8 cellular contexts compared by ENCODE assay signal in genomic region chr20:23622839-23623343, GRCh38. TPM values are rescaled to one million over a fixed set of nuclear protein-coding genes. Genes with fewer than 3 reads are reported as not detected.
DNase-seq lines count a peak whose midpoint lies in the region; ATAC-seq and TF ChIP-seq lines count a peak whose summit lies in the region.

No MANE protein-coding gene starts in this region.

- intact Hi-C loops in tibial artery (cut with DNase I; ENCODE audit: low total_unique reads), result loop anchor here (5.0 kb wide), 1 partner anchor 576 kb away; the partner anchor contains the start of gene THBD

- no peaks in the 10 kb centered on the region for H3K27me3 ChIP-seq in tibial artery
- no peaks in the 10 kb centered on the region for H3K27me3 ChIP-seq in H7 (ENCODE audit: control insufficient read depth, insufficient read depth, low read length)

- H3K36me3 ChIP-seq in tibial artery (no peaks in the 10 kb centered on the region), H7 (replicated peaks; ENCODE audit: control insufficient read depth, insufficient read depth, low read length) (no peaks in the 10 kb centered on the region)

- H3K27ac Mint-ChIP-seq in T-helper 17 cell, result no peak overlapping the region

- H3K27me3 Mint-ChIP-seq in T-helper 17 cell, result peaks cover 44% of the 10 kb centered on the region

- peaks cover 2% of the 10 kb centered on the region for H3K36me3 Mint-ChIP-seq in T-helper 17 cell (ENCODE audit: low read depth)

- in situ Hi-C loops in astrocyte of the cerebellum (cut with HindIII; ENCODE audit: low sequenced_read_pairs), result no loop called here

- H3K9me3 ChIP-seq in tibial artery (no peaks in the 10 kb centered on the region), T-helper 17 cell (ENCODE audit: control insufficient read depth, low read length, poor library complexity, severe bottlenecking) (no peaks in the 10 kb centered on the region)

- peak; percentile 93 for ATAC-seq in GM18502 (IDR thresholded peaks at IDR 0.05; ENCODE audit: poor library complexity, unreplicated experiment)
- ATAC-seq in T-helper 17 cell, result no peak
- ATAC-seq in GM21367 (IDR thresholded peaks at IDR 0.05; ENCODE audit: unreplicated experiment), result no peak

- peak overlapping the region; percentile 84 to 87 for H3K27ac ChIP-seq in tibial artery

- peaks cover 3% of the 10 kb centered on the region for H3K4me1 Mint-ChIP-seq in T-helper 17 cell

- H3K4me3 ChIP-seq in astrocyte of the cerebellum (ENCODE audit: low read depth, low read length) (peak overlapping the region; percentile 34), tibial artery (peak overlapping the region; percentile 37 to 39), H7 (ENCODE audit: insufficient read depth, low read depth, low read length) (no peak overlapping the region)

- DNase-seq in HK-2 (ENCODE audit: unreplicated experiment) (peak; percentile 51), astrocyte of the cerebellum (ENCODE audit: low read depth) (peak; percentile 90), islet precursor cell (peak; percentile 87), tibial artery (peak; percentile 87), T-helper 17 cell (no peak), H7 (no peak)

- H3K4me3 Mint-ChIP-seq in T-helper 17 cell, result no peak overlapping the region

- peaks cover 0 to 28% (median 10%) of the 10 kb centered on the region in 4 donors for H3K4me1 ChIP-seq in tibial artery

- TF ChIP-seq CTCF in astrocyte of the cerebellum (IDR thresholded peaks at IDR 0.05; ENCODE audit: low read depth, low read length, missing control alignments) (no peak), tibial artery (IDR thresholded peaks at IDR 0.05) (no peak)

RNA-seq across cellular contexts. Expression of gene CST3, which starts 14.9 kb away (rescaled TPM):
- total RNA-seq in T-helper 17 cell, result 10 to 100 TPM; 29.5 to 87.5 TPM
- 68.5 and 104 TPM in 2 replicates for total RNA-seq in H7 (2014; rRNA removed; shearing (Covaris generic))

RNA-seq across cellular contexts. Expression of gene CST9, which starts 17.2 kb away (rescaled TPM):
- total RNA-seq in T-helper 17 cell, result not detected
- not detected in 2 replicates for total RNA-seq in H7 (2014; rRNA removed; shearing (Covaris generic))

RNA-seq across cellular contexts. Expression of gene CST9L, which starts 54.6 kb away (rescaled TPM):
- not detected for total RNA-seq in T-helper 17 cell
- not detected in 2 replicates for total RNA-seq in H7 (2014; rRNA removed; shearing (Covaris generic))

Comparison
In these comparisons a context has a peak if more than half of its experiments do, and no peak if none do; other contexts are left out.
1. DNase-seq: peak in HK-2 (single experiment), astrocyte of the cerebellum (single experiment), islet precursor cell (single experiment) and tibial artery (2 of 2); none in T-helper 17 cell (0 of 3) and H7 (single experiment).